ENCODE assay signal across 1 cellular context in genomic region chr12:38906482-38907170, GRCh38.
A peak's percentile ranks its signal among the peaks of the same experiment; 100 is the strongest.
TF ChIP-seq lines count a peak whose summit lies in the region.

No MANE protein-coding gene starts in this region.

TF ChIP-seq in HepG2, 621 proteins besides CTCF, POLR2A, EP300 and RAD21 (continued from another document and continues in another):
- no peak for TF ChIP-seq KIAA2018 (CRISPR knock-in tag; IDR thresholded peaks at IDR 0.05; ENCODE audit: borderline replicate concordance)
- no peak for TF ChIP-seq ZBTB7A (CRISPR knock-in tag; IDR thresholded peaks at IDR 0.05)
- TF ChIP-seq ZBTB26 (CRISPR knock-in tag; IDR thresholded peaks at IDR 0.05; ENCODE audit: borderline replicate concordance), result 0 out of 2 replicates have a peak, but pooled peaks have one; percentile 36
- no peak for TF ChIP-seq CENPBD1 (CRISPR knock-in tag; IDR thresholded peaks at IDR 0.05; ENCODE audit: borderline replicate concordance, low read depth)
- TF ChIP-seq MIXL1 (CRISPR knock-in tag; IDR thresholded peaks at IDR 0.05), result peak; percentile 67; the same call in 1 of the 2 replicates
- TF ChIP-seq ZNF451 (CRISPR knock-in tag; IDR thresholded peaks at IDR 0.05), result no peak
- TF ChIP-seq KDM5B (CRISPR knock-in tag; IDR thresholded peaks at IDR 0.05; ENCODE audit: borderline replicate concordance), result peak; percentile 51; the same call in 1 of the 2 replicates
- TF ChIP-seq FOXA1 (IDR thresholded peaks at IDR 0.05), result no peak
- TF ChIP-seq FOXA1 (CRISPR knock-in tag; IDR thresholded peaks at IDR 0.05), result 0 out of 2 replicates have a peak, but pooled peaks have one; percentile 27
- TF ChIP-seq MIER3 (CRISPR knock-in tag; IDR thresholded peaks at IDR 0.05; ENCODE audit: borderline replicate concordance), result peak; percentile 58; the same call in 1 of the 2 replicates
- TF ChIP-seq CAMTA2 (CRISPR knock-in tag; IDR thresholded peaks at IDR 0.05; ENCODE audit: borderline replicate concordance), result peak; percentile 57; the same call in 1 of the 2 replicates
- no peak for TF ChIP-seq ZNF235 (CRISPR knock-in tag; IDR thresholded peaks at IDR 0.05; ENCODE audit: borderline replicate concordance)
- TF ChIP-seq EED (CRISPR knock-in tag; IDR thresholded peaks at IDR 0.05), result no peak
- TF ChIP-seq ZNF720 (CRISPR knock-in tag; IDR thresholded peaks at IDR 0.05), result no peak
- TF ChIP-seq ZBTB25 (CRISPR knock-in tag; IDR thresholded peaks at IDR 0.05), result 0 out of 2 replicates have a peak, but pooled peaks have one; percentile 37
- no peak for TF ChIP-seq USF2 (IDR thresholded peaks at IDR 0.05; ENCODE audit: low read depth, low read length)
- TF ChIP-seq USF2 (CRISPR knock-in tag; IDR thresholded peaks at IDR 0.05; ENCODE audit: borderline replicate concordance), result no peak
- no peak for TF ChIP-seq NCOA5 (CRISPR knock-in tag; IDR thresholded peaks at IDR 0.05)
- no peak for TF ChIP-seq AHDC1 (CRISPR knock-in tag; IDR thresholded peaks at IDR 0.05; ENCODE audit: borderline replicate concordance)
- TF ChIP-seq ZNF740 (CRISPR knock-in tag; IDR thresholded peaks at IDR 0.05), result peak; percentile 79; the same call in 1 of the 2 replicates
- no peak for TF ChIP-seq POLR2AphosphoS5 (IDR thresholded peaks at IDR 0.05; ENCODE audit: low read depth, low read length)
- TF ChIP-seq SOX13 (IDR thresholded peaks at IDR 0.05), result no peak
- peak in 1 of 2 experiments; percentile 59; a peak in 1 of 4 replicates for TF ChIP-seq SOX13 (CRISPR knock-in tag; conservative IDR thresholded peaks at IDR 0.05 in 1 of 2, IDR thresholded peaks at IDR 0.05 in 1 of 2)
- TF ChIP-seq TARDBP (CRISPR knock-in tag; IDR thresholded peaks at IDR 0.05), result no peak
- no peak for TF ChIP-seq ZNF75D (CRISPR knock-in tag; IDR thresholded peaks at IDR 0.05; ENCODE audit: borderline replicate concordance)
- TF ChIP-seq ZBTB14 (CRISPR knock-in tag; IDR thresholded peaks at IDR 0.05), result no peak
- no peak for TF ChIP-seq RELA (CRISPR knock-in tag; IDR thresholded peaks at IDR 0.05)
- TF ChIP-seq ZNF18 (CRISPR knock-in tag; IDR thresholded peaks at IDR 0.05; ENCODE audit: insufficient replicate concordance), result no peak
- 0 out of 2 replicates have a peak, but pooled peaks have one; percentile 49 for TF ChIP-seq ZNF12 (CRISPR knock-in tag; IDR thresholded peaks at IDR 0.05)
- TF ChIP-seq ZMYM3 (CRISPR knock-in tag; IDR thresholded peaks at IDR 0.05), result no peak; the same call in 1 of the 2 replicates
- no peak for TF ChIP-seq LBX2 (CRISPR knock-in tag; IDR thresholded peaks at IDR 0.05; ENCODE audit: borderline replicate concordance)
- peak; percentile 51; the same call in 1 of the 2 replicates for TF ChIP-seq ZSCAN25 (CRISPR knock-in tag; IDR thresholded peaks at IDR 0.05)
- TF ChIP-seq ZNF350 (CRISPR knock-in tag; IDR thresholded peaks at IDR 0.05; ENCODE audit: borderline replicate concordance, low read depth), result peak; percentile 74
- TF ChIP-seq DNMT1 (CRISPR knock-in tag; IDR thresholded peaks at IDR 0.05), result no peak
- no peak for TF ChIP-seq U2AF1 (optimal IDR thresholded peaks at IDR 0.05; ENCODE audit: low read depth, low read length)
- TF ChIP-seq NCOR1 (IDR thresholded peaks at IDR 0.05; ENCODE audit: borderline replicate concordance, low read length), result no peak
